ENCODE assay signal across 17 cellular contexts in genomic region chr6:51473996-51474975, GRCh38.
A peak's percentile ranks its signal among the peaks of the same experiment; 100 is the strongest.
DNase-seq lines count a peak whose midpoint lies in the region; ATAC-seq and TF ChIP-seq lines count a peak whose summit lies in the region.
"Had no signal": no experiment of that assay in that cellular context is flagged by ENCODE, and none has a peak within 500 bp of the region (broad histone marks: within the 10 kb centered on the region; RNA-seq: fewer than 3 reads in every experiment).

No MANE protein-coding gene starts in this region.

- ATAC-seq in HG03442 (IDR thresholded peaks at IDR 0.05; ENCODE audit: unreplicated experiment) = no peak
- ATAC-seq: HCT116 had no signal

- peak overlapping the region; percentile 88 for H3K27ac ChIP-seq in 22Rv1
- H3K27ac ChIP-seq in SJCRH30 = peak overlapping the region; percentile 24
- H3K27ac ChIP-seq in hepatocyte = peak overlapping the region; percentile 1
- H3K27ac ChIP-seq in tibial artery = no peak overlapping the region
- H3K27ac ChIP-seq: HL-60 had no signal

- peak overlapping the region; percentile 21 for H3K4me2 ChIP-seq in hepatocyte

- no peak overlapping the region for H2AFZ ChIP-seq in hepatocyte
- H2AFZ ChIP-seq: PC-9 had no signal

- no peak for TF ChIP-seq CTCF in 22Rv1 (IDR thresholded peaks at IDR 0.05)
- no peak for TF ChIP-seq CTCF in LNCaP clone FGC (IDR thresholded peaks at IDR 0.05; ENCODE audit: control insufficient read depth, extremely low read depth, insufficient read depth)
- no peak for TF ChIP-seq CTCF in hepatocyte (IDR thresholded peaks at IDR 0.05; ENCODE audit: poor library complexity)
- TF ChIP-seq CTCF in tibial artery (IDR thresholded peaks at IDR 0.05) = no peak
- no peak for TF ChIP-seq CTCF in foreskin fibroblast (IDR thresholded peaks at IDR 0.05; ENCODE audit: low read depth, low read length)

- H3K9me2 ChIP-seq in hepatocyte (replicated peaks; ENCODE audit: insufficient read depth) = no peaks in the 10 kb centered on the region

- DNase-seq in LNCaP clone FGC (ENCODE audit: low read depth) = peak; percentile 82
- peak; percentile 62 to 74 for DNase-seq in SJCRH30
- no peak for DNase-seq in hepatocyte (ENCODE audit: low spot score)
- DNase-seq in tibial artery = no peak
- no peak for DNase-seq in SIG-M5 treated with dmso at 0.1 percent for 504 hours (lab: John Stamatoyannopoulos, UW; ENCODE audit: unreplicated experiment)
- no peak for DNase-seq in foreskin fibroblast
- DNase-seq: Caco-2, KBM-7, NCI-H1930, NCI-H2227 treated with DMSO at 0.1 percent for 48 hours, NCI-H748 treated with DMSO at 0.1 percent for 48 hours, PC-9, Right ventricle myocardium superior had no signal

- H3K36me3 ChIP-seq in SJCRH30 (no peaks in the 10 kb centered on the region), hepatocyte (replicated peaks; ENCODE audit: insufficient read depth, low read depth) (no peaks in the 10 kb centered on the region), tibial artery (no peaks in the 10 kb centered on the region)

- H3K27me3 ChIP-seq in SJCRH30 = no peaks in the 10 kb centered on the region
- H3K27me3 ChIP-seq in hepatocyte = no peaks in the 10 kb centered on the region
- H3K27me3 ChIP-seq in tibial artery = no peaks in the 10 kb centered on the region

- no peaks in the 10 kb centered on the region for H4K20me1 ChIP-seq in hepatocyte (ENCODE audit: insufficient read depth, poor library complexity, severe bottlenecking)

- intact Hi-C loops in tibial artery (cut with DNase I; ENCODE audit: low total_unique reads) = no loop called here

- H3K9me3 ChIP-seq in SJCRH30 (replicated peaks) (no peaks in the 10 kb centered on the region), hepatocyte (ENCODE audit: low read depth) (no peaks in the 10 kb centered on the region), tibial artery (no peaks in the 10 kb centered on the region)
- H3K9me3 ChIP-seq: Caco-2 had no signal

- no peaks in the 10 kb centered on the region for H3K79me2 ChIP-seq in hepatocyte

- H3K4me1 ChIP-seq in SJCRH30 (peaks cover 28% of the 10 kb centered on the region), hepatocyte (ENCODE audit: insufficient read depth) (peaks cover 10% of the 10 kb centered on the region), tibial artery (no peaks in the 10 kb centered on the region)
- H3K4me1 ChIP-seq: Caco-2 had no signal

- no peak overlapping the region for H3K4me3 ChIP-seq in LNCaP clone FGC (ENCODE audit: low read depth, low read length)
- no peak overlapping the region for H3K4me3 ChIP-seq in SJCRH30
- H3K4me3 ChIP-seq in hepatocyte = no peak overlapping the region
- H3K4me3 ChIP-seq in tibial artery = no peak overlapping the region
- H3K4me3 ChIP-seq in foreskin fibroblast (ENCODE audit: low read depth in 1 of 2, low read length in 2 of 2) = no peak overlapping the region
- H3K4me3 ChIP-seq: PC-9 had no signal

- 61% methylated on average over 9 of the region's 9 CpGs for WGBS in hepatocyte (ENCODE audit: low lambda C conversion rate, missing lambda C conversion rate)

Comparison
In these comparisons a context has a peak if more than half of its experiments do, and no peak if none do; other contexts are left out.
1. H3K27ac ChIP-seq: peak in 22Rv1 (single experiment), SJCRH30 (single experiment) and hepatocyte (single experiment); none in tibial artery (0 of 2).
2. DNase-seq: peak in LNCaP clone FGC (single experiment) and SJCRH30 (2 of 2); none in hepatocyte (single experiment), tibial artery (0 of 2), SIG-M5 treated with dmso at 0.1 percent for 504 hours (single experiment) and foreskin fibroblast (0 of 2).